1 cellular context compared by ENCODE assay signal in genomic region chr16:62543516-62543915, GRCh38.
TF ChIP-seq lines count a peak whose summit lies in the region.

No MANE protein-coding gene starts in this region.

TF ChIP-seq in K562, 482 proteins besides CTCF, POLR2A, EP300 and RAD21 (continued from another document):
- TF ChIP-seq, protein P1, sequence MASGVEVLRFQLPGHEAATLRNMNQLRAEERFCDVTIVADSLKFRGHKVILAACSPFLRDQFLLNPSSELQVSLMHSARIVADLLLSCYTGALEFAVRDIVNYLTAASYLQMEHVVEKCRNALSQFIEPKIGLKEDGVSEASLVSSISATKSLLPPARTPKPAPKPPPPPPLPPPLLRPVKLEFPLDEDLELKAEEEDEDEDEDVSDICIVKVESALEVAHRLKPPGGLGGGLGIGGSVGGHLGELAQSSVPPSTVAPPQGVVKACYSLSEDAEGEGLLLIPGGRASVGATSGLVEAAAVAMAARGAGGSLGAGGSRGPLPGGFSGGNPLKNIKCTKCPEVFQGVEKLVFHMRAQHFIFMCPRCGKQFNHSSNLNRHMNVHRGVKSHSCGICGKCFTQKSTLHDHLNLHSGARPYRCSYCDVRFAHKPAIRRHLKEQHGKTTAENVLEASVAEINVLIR (CRISPR knock-in tag; IDR thresholded peaks at IDR 0.05): no peak
